In the genomic region with DNA sequence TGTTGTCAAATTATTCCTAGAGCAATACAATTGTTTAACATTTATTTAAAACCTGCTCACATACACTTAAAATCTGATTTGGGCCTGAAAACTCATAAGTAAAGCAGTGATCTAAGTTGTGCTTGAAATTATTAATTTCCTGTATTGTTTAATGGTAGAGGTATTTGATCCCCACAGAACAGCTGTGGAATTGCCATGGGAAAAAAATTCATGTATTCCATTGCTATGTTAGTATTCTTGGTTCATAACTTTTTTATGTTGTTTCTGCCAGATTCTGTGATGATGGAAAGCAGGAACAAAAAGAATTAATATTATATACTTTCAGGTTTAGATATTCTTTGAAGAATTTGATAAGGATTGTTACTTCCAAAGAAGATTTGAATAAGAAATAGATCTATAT, we compare ENCODE assay signal across 23 cellular contexts.
DNase-seq lines count a peak whose midpoint lies in the region; ATAC-seq, FAIRE-seq and TF ChIP-seq lines count a peak whose summit lies in the region.
"Had no signal": no experiment of that assay in that cellular context is flagged by ENCODE, and none has a peak within 500 bp of the region (broad histone marks: within the 10 kb centered on the region; RNA-seq: fewer than 3 reads in every experiment).

No MANE protein-coding gene starts in this region.

- ATAC-seq in Right ventricle myocardium superior (ENCODE audit: poor library complexity): no peak
- ATAC-seq: CD8-positive, alpha-beta T cell; GM12878 had no signal

- no peak overlapping the region for H3K9ac ChIP-seq in kidney (ENCODE audit: low read length in 2 of 2)
- H3K9ac ChIP-seq: BLaER1, GM23248 had no signal

- in situ Hi-C loops in G401 (cut with HindIII; ENCODE audit: low sequenced_read_pairs): no loop called here

- peaks cover 12% of the 10 kb centered on the region for H3K4me1 ChIP-seq in left ventricle myocardium inferior
- H3K4me1 ChIP-seq in kidney (ENCODE audit: control insufficient read depth in 1 of 2, insufficient read depth in 1 of 2, low read depth in 1 of 2, low read length in 2 of 2): no peaks in the 10 kb centered on the region
- H3K4me1 ChIP-seq: BLaER1, Caco-2 had no signal

- H3K9me3 ChIP-seq in left ventricle myocardium inferior (replicated peaks): no peaks in the 10 kb centered on the region
- H3K9me3 ChIP-seq in kidney (ENCODE audit: control insufficient read depth in 1 of 2, low read length in 2 of 2): no peaks in the 10 kb centered on the region
- H3K9me3 ChIP-seq in WERI-Rb-1 (ENCODE audit: severe bottlenecking): no peaks in the 10 kb centered on the region
- H3K9me3 ChIP-seq: BLaER1, Caco-2 had no signal

- H3K27me3 ChIP-seq in left ventricle myocardium inferior (ENCODE audit: low read depth): no peaks in the 10 kb centered on the region
- no peaks in the 10 kb centered on the region for H3K27me3 ChIP-seq in WERI-Rb-1 (ENCODE audit: insufficient read depth, low read depth, severe bottlenecking)
- H3K27me3 ChIP-seq: BLaER1 had no signal

- peaks cover 17% of the 10 kb centered on the region for H3K4me1 Mint-ChIP-seq in nephron
- H3K4me1 Mint-ChIP-seq: B cell had no signal

- peak overlapping the region in 2 of 3 experiments; percentile 70 to 71 for H3K27ac Mint-ChIP-seq in nephron
- H3K27ac Mint-ChIP-seq: B cell; CD4-positive, CD25-positive, alpha-beta regulatory T cell; CD8-positive, alpha-beta T cell had no signal

- H3K36me3 ChIP-seq in left ventricle myocardium inferior (no peaks in the 10 kb centered on the region), kidney (ENCODE audit: control insufficient read depth in 1 of 2, insufficient read depth in 2 of 2, low read length in 2 of 2) (no peaks in the 10 kb centered on the region), WERI-Rb-1 (no peaks in the 10 kb centered on the region)
- H3K36me3 ChIP-seq: BLaER1 had no signal

- peak; percentile 66 for FAIRE-seq in kidney (lab: Jason Lieb, UNC)
- FAIRE-seq: A204.1, GM12878, H1 had no signal

- no peak for DNase-seq in left ventricle myocardium inferior
- no peak for DNase-seq in Right ventricle myocardium superior
- DNase-seq in kidney: no peak
- DNase-seq in G401 (ENCODE audit: low spot score): no peak
- no peak for DNase-seq in NCI-H2107 treated with DMSO at 0.1 percent for 48 hours (lab: John Stamatoyannopoulos, UW; ENCODE audit: unreplicated experiment)
- no peak for DNase-seq in WERI-Rb-1
- DNase-seq: Caco-2; CD4-positive, CD25-positive, alpha-beta regulatory T cell; CD8-positive, alpha-beta T cell; DMS153; DND-41; GDM1; GM23248; H7; HCEC 1CT had no signal

- H3K36me3 Mint-ChIP-seq in nephron (ENCODE audit: low read depth): no peaks in the 10 kb centered on the region
- H3K36me3 Mint-ChIP-seq: CD4-positive, CD25-positive, alpha-beta regulatory T cell; CD8-positive, alpha-beta T cell had no signal

- H3K4me3 ChIP-seq in left ventricle myocardium inferior (no peak overlapping the region), kidney (ENCODE audit: low read length in 2 of 2) (no peak overlapping the region), WERI-Rb-1 (ENCODE audit: low read depth, low read length) (no peak overlapping the region)
- H3K4me3 ChIP-seq: BLaER1, GM12878, GM23248 had no signal

- no peaks in the 10 kb centered on the region for H3K9me3 Mint-ChIP-seq in nephron
- H3K9me3 Mint-ChIP-seq: CD8-positive, alpha-beta T cell had no signal

- H3K27me3 Mint-ChIP-seq in nephron (ENCODE audit: low read depth): peaks cover 5% of the 10 kb centered on the region
- H3K27me3 Mint-ChIP-seq: B cell; CD4-positive, CD25-positive, alpha-beta regulatory T cell had no signal

- intact Hi-C loops in left ventricle myocardium inferior (cut with micrococcal nuclease) (no loop called here), Right ventricle myocardium superior (cut with DNase I) (no loop called here), kidney (cut with DNase I) (no loop called here)

- peak overlapping the region; percentile 69 for H3K27ac ChIP-seq in left ventricle myocardium inferior (replicated peaks)
- no peak overlapping the region for H3K27ac ChIP-seq in kidney (ENCODE audit: low read depth in 2 of 2, low read length in 2 of 2)
- no peak overlapping the region for H3K27ac ChIP-seq in WERI-Rb-1
- H3K27ac ChIP-seq: 22Rv1, BLaER1, C4-2B, GM23248 had no signal

- no peak overlapping the region for H3K4me3 Mint-ChIP-seq in nephron
- H3K4me3 Mint-ChIP-seq: B cell; CD4-positive, CD25-positive, alpha-beta regulatory T cell; CD8-positive, alpha-beta T cell had no signal

- no peak for TF ChIP-seq CTCF in left ventricle myocardium inferior (IDR thresholded peaks at IDR 0.05; ENCODE audit: borderline replicate concordance)
- TF ChIP-seq CTCF in kidney (IDR thresholded peaks at IDR 0.05; ENCODE audit: borderline replicate concordance, extremely low read depth, insufficient read depth): no peak
- no peak for TF ChIP-seq CTCF in nephron (IDR thresholded peaks at IDR 0.05; ENCODE audit: unreplicated experiment in 3 of 3)
- TF ChIP-seq CTCF in WERI-Rb-1 (IDR thresholded peaks at IDR 0.05; ENCODE audit: low read depth, low read length): no peak
